9 cellular contexts compared by ENCODE assay signal in the genomic region with DNA sequence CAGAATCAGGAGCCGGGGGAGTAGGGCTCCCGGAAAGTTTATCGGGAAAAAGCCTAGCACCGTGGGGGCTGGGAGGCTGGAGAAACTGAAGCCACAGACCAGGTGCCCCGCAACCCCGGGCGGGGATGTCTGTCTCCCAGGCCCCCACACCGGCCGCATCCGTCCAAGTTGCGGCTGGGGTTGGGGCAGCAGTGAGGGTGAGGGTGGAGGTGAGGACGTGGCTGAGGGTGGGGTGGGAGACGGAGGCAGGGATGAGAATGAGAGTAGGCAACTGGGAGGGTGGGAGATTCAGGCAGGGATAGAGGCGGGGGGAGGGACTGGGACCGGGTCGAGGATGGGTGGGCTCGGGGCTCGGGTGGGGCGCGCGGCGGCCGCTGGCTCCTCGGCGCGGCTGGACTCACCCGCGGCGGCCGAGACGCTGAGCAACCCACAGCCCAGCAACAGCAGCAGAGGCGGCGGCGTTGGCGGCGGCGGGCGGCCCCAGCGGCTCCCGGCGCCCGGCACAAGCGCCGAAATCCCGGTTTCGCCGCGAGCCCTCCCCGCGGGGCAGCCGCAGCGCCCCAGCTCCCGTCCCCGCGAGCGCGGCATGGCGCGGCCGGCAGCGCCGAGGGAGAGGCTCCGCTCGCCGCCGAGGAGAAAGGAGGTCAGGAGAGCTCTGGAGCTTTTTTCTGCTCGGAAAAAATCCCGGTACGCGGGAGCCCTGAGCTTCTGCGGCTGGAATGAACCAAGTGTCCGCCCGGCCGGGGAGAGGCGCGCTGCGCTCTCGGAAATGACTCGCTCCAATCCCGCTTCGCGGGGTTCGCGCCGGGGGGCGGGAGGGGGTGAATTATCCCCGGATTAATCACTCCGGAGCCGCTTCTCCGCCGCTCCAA. TPM values are rescaled to one million over a fixed set of nuclear protein-coding genes. Genes with fewer than 3 reads are reported as not detected.
A peak's percentile ranks its signal among the peaks of the same experiment; 100 is the strongest.
DNase-seq lines count a peak whose midpoint lies in the region; TF ChIP-seq lines count a peak whose summit lies in the region.
"Had no signal": no experiment of that assay in that cellular context is flagged by ENCODE, and none has a peak within 500 bp of the region (broad histone marks: within the 10 kb centered on the region; RNA-seq: fewer than 3 reads in every experiment).

A gene (minus strand): TSS at position 721 of the 872 bp plus-strand sequence. CDS start 133 bp downstream, at position 588.

- H3K27me3 ChIP-seq in endodermal cell (ENCODE audit: control insufficient read depth, insufficient read depth, low read length, poor library complexity, severe bottlenecking) (peaks cover 93% of the 10 kb centered on the region), muscle layer of duodenum (ENCODE audit: low read depth, low read length) (peaks cover 30% of the 10 kb centered on the region)

- no peaks in the 10 kb centered on the region for H3K36me3 Mint-ChIP-seq in endodermal cell (ENCODE audit: low read depth)

- H3K36me3 ChIP-seq in endodermal cell (ENCODE audit: control insufficient read depth, insufficient read depth, low read length) (no peaks in the 10 kb centered on the region), muscle layer of duodenum (ENCODE audit: control insufficient read depth in 1 of 2, insufficient read depth in 2 of 2, low read length in 2 of 2) (no peaks in the 10 kb centered on the region)

- H3K4me3 Mint-ChIP-seq in endodermal cell = peak within 1 kb of the TSS; percentile 61

- WGBS in endodermal cell (ENCODE audit: insufficient coverage in 1 of 2, insufficient read length in 1 of 2), 2 experiments = 0% methylated on average over 23 to 91 of the region's 91 CpGs

- peak; percentile 55 for DNase-seq in DMS79 (lab: John Stamatoyannopoulos, UW)
- peak; percentile 91 for DNase-seq in NCI-H510A (lab: John Stamatoyannopoulos, UW)
- DNase-seq in endodermal cell = peak; percentile 88
- no peak for DNase-seq in stimulated activated naive CD4-positive, alpha-beta T cell (lab: John Stamatoyannopoulos, UW)
- no peak for DNase-seq in KG1 (lab: John Stamatoyannopoulos, UW)
- no peak for DNase-seq in stimulated activated CD4-positive, alpha-beta T cell treated with anti-CD3 and anti-CD28 coated beads, Interleukin-4, amount 100 ng/mL, for 24 hours
- DNase-seq in activated CD8-positive, alpha-beta memory T cell treated with anti-CD3 and anti-CD28 coated beads, Interleukin-2, amount 50 U/mL, for 4 hours = no peak

- no peaks in the 10 kb centered on the region for H3K9me3 Mint-ChIP-seq in endodermal cell

- H3K4me3 ChIP-seq in endodermal cell (ENCODE audit: low read length) = peak within 1 kb of the TSS; percentile 73
- H3K4me3 ChIP-seq in muscle layer of duodenum (ENCODE audit: low read depth in 1 of 2, low read length in 2 of 2) = peak within 1 kb of the TSS; percentile 30 to 71
- H3K4me3 ChIP-seq: lung had no signal

- TF ChIP-seq CTCF in endodermal cell (conservative IDR thresholded peaks at IDR 0.05) = no peak

- H3K27ac ChIP-seq in endodermal cell (ENCODE audit: low read depth, low read length) (no peak within 1 kb of the TSS), muscle layer of duodenum (ENCODE audit: low read length) (no peak within 1 kb of the TSS)

- no peak within 1 kb of the TSS for H3K27ac Mint-ChIP-seq in endodermal cell

- peaks cover 97% of the 10 kb centered on the region for H3K27me3 Mint-ChIP-seq in endodermal cell (ENCODE audit: insufficient read depth)

- H3K9ac ChIP-seq in endodermal cell (ENCODE audit: extremely low read depth, low read length, poor library complexity, severe bottlenecking) = no peak within 1 kb of the TSS

- no peaks in the 10 kb centered on the region for H3K9me3 ChIP-seq in endodermal cell (ENCODE audit: control insufficient read depth, low read length)
- no peaks in the 10 kb centered on the region for H3K9me3 ChIP-seq in muscle layer of duodenum (ENCODE audit: control insufficient read depth in 1 of 2, low read length in 2 of 2)

- no peaks in the 10 kb centered on the region for H3K4me1 ChIP-seq in endodermal cell (ENCODE audit: control insufficient read depth, insufficient read depth, low read length)
- H3K4me1 ChIP-seq in muscle layer of duodenum (ENCODE audit: control insufficient read depth in 1 of 2, insufficient read depth in 2 of 2, low read length in 2 of 2) = peaks cover 0 to 40% of the 10 kb centered on the region in 2 donors

- H3K4me1 Mint-ChIP-seq in endodermal cell = peaks cover 10% of the 10 kb centered on the region

RNA-seq across cellular contexts. Expression of the gene that starts here (rescaled TPM):
- 1 to 10 TPM in 1 of 2 donors, under 1 TPM in 1; 0.62 to 2.8 TPM for total RNA-seq in endodermal cell
- 3.9 TPM for polyA plus RNA-seq in endodermal cell (2013, experiment 1 of 2)
- 3.1 TPM for polyA plus RNA-seq in endodermal cell (2013, experiment 2 of 2)

Comparison
In these comparisons a context has a peak if more than half of its experiments do, and no peak if none do; other contexts are left out.
1. DNase-seq: peak in DMS79 (single experiment), NCI-H510A (single experiment) and endodermal cell (single experiment); none in stimulated activated naive CD4-positive, alpha-beta T cell (0 of 6), KG1 (single experiment), stimulated activated CD4-positive, alpha-beta T cell treated with anti-CD3 and anti-CD28 coated beads, Interleukin-4, amount 100 ng/mL, for 24 hours (single experiment) and activated CD8-positive, alpha-beta memory T cell treated with anti-CD3 and anti-CD28 coated beads, Interleukin-2, amount 50 U/mL, for 4 hours (single experiment).